8 cellular contexts compared by ENCODE assay signal in genomic region chr7:142855401-142855743, GRCh38. TPM values are rescaled to one million over a fixed set of nuclear protein-coding genes. Genes with fewer than 3 reads are reported as not detected.
DNase-seq lines count a peak whose midpoint lies in the region; ATAC-seq and TF ChIP-seq lines count a peak whose summit lies in the region.

No MANE protein-coding gene starts in this region.

- no peaks in the 10 kb centered on the region for H3K36me3 ChIP-seq in CD4-positive, CD25-positive, alpha-beta regulatory T cell (ENCODE audit: control insufficient read depth, insufficient read depth, low read length)

- H3K36me3 Mint-ChIP-seq in CD4-positive, CD25-positive, alpha-beta regulatory T cell, result no peaks in the 10 kb centered on the region
- H3K36me3 Mint-ChIP-seq in brain, result no peaks in the 10 kb centered on the region

- no peak for ATAC-seq in CD4-positive, CD25-positive, alpha-beta regulatory T cell (ENCODE audit: low read depth in 2 of 2)
- peak; percentile 10 for ATAC-seq in HG03103 (IDR thresholded peaks at IDR 0.05; ENCODE audit: low read depth, unreplicated experiment)
- no peak for ATAC-seq in HG03135 (IDR thresholded peaks at IDR 0.05; ENCODE audit: unreplicated experiment)
- no peak for ATAC-seq in HG02981 (IDR thresholded peaks at IDR 0.05; ENCODE audit: unreplicated experiment)

- DNase-seq in CD4-positive, CD25-positive, alpha-beta regulatory T cell, result peak in 1 of 3 donors; percentile 16
- DNase-seq in NCI-H446 treated with DMSO at 0.1 percent for 48 hours (lab: John Stamatoyannopoulos, UW), result no peak
- no peak for DNase-seq in activated CD4-positive, alpha-beta T cell treated with anti-CD3 and anti-CD28 coated beads for 4 hours

- H3K27ac Mint-ChIP-seq in CD4-positive, CD25-positive, alpha-beta regulatory T cell, result peak overlapping the region in 2 of 3 donors; percentile 55 to 91
- H3K27ac Mint-ChIP-seq in brain, result peak overlapping the region in 2 of 5 experiments; percentile 16 to 54

- no peaks in the 10 kb centered on the region for H3K9me3 Mint-ChIP-seq in CD4-positive, CD25-positive, alpha-beta regulatory T cell
- no peaks in the 10 kb centered on the region for H3K9me3 Mint-ChIP-seq in brain

- peak overlapping the region; percentile 63 for H3K4me3 ChIP-seq in CD4-positive, CD25-positive, alpha-beta regulatory T cell (ENCODE audit: low read depth, low read length)
- peak overlapping the region; percentile 84 for H3K4me3 ChIP-seq in mononuclear cell (ENCODE audit: low read length)

- peak overlapping the region; percentile 86 to 93 (median 86) for H3K4me3 Mint-ChIP-seq in CD4-positive, CD25-positive, alpha-beta regulatory T cell
- peak overlapping the region; percentile 76 to 84 (median 79) for H3K4me3 Mint-ChIP-seq in brain

- no peak overlapping the region for H3K27ac ChIP-seq in CD4-positive, CD25-positive, alpha-beta regulatory T cell (ENCODE audit: insufficient read depth, low read length, poor library complexity, severe bottlenecking)

- peaks cover 10% of the 10 kb centered on the region for H3K27me3 Mint-ChIP-seq in CD4-positive, CD25-positive, alpha-beta regulatory T cell
- H3K27me3 Mint-ChIP-seq in brain, result peaks cover 13% of the 10 kb centered on the region

- peaks cover 15% of the 10 kb centered on the region for H3K4me1 ChIP-seq in CD4-positive, CD25-positive, alpha-beta regulatory T cell (ENCODE audit: control insufficient read depth, insufficient read depth, low read length, poor library complexity, severe bottlenecking)
- H3K4me1 ChIP-seq in mononuclear cell (ENCODE audit: insufficient read depth, low read length), result peaks cover 20% of the 10 kb centered on the region

- peaks cover 9 to 35% (median 13%) of the 10 kb centered on the region in 4 donors for H3K4me1 Mint-ChIP-seq in CD4-positive, CD25-positive, alpha-beta regulatory T cell
- peaks cover 36% of the 10 kb centered on the region for H3K4me1 Mint-ChIP-seq in brain

- H3K9me3 ChIP-seq in CD4-positive, CD25-positive, alpha-beta regulatory T cell (ENCODE audit: control insufficient read depth in 2 of 2, low read length in 2 of 2), result no peaks in the 10 kb centered on the region
- no peaks in the 10 kb centered on the region for H3K9me3 ChIP-seq in mononuclear cell (ENCODE audit: low read depth, low read length)

- TF ChIP-seq CTCF in brain (conservative IDR thresholded peaks at IDR 0.05), result peak in 1 of 2 experiments; percentile 54

- no peaks in the 10 kb centered on the region for H3K27me3 ChIP-seq in CD4-positive, CD25-positive, alpha-beta regulatory T cell (ENCODE audit: control insufficient read depth, insufficient read depth, low read length)
- no peaks in the 10 kb centered on the region for H3K27me3 ChIP-seq in mononuclear cell (ENCODE audit: insufficient read depth, low read length)

RNA-seq across cellular contexts. Expression of gene EPHB6, which starts 0.5 kb away (rescaled TPM):
- total RNA-seq in CD4-positive, CD25-positive, alpha-beta regulatory T cell, result 58.0 TPM
- polyA plus RNA-seq in CD4-positive, CD25-positive, alpha-beta regulatory T cell, result 10 to 100 TPM; 22.4 to 30.4 (median 28.6) TPM
- polyA plus RNA-seq in brain (ENCODE audit: insufficient read depth, low read depth, low replicate concordance), result 74.6 TPM
- total RNA-seq in mononuclear cell, result 8.3 TPM

RNA-seq across cellular contexts. Expression of gene TRPV6, which starts 30.2 kb away (rescaled TPM):
- not detected for total RNA-seq in CD4-positive, CD25-positive, alpha-beta regulatory T cell
- polyA plus RNA-seq in CD4-positive, CD25-positive, alpha-beta regulatory T cell, result under 1 TPM in 2 of 4 donors, not detected in 2; 0.17 to 0.30 TPM
- not detected for polyA plus RNA-seq in brain (ENCODE audit: insufficient read depth, low read depth, low replicate concordance)
- 0.10 TPM for total RNA-seq in mononuclear cell
